Comparison of ENCODE assay signal across 8 cellular contexts in genomic region chr11:1153951-1154487, GRCh38. TPM values are rescaled to one million over a fixed set of nuclear protein-coding genes. Genes with fewer than 3 reads are reported as not detected.
A peak's percentile ranks its signal among the peaks of the same experiment; 100 is the strongest.
DNase-seq lines count a peak whose midpoint lies in the region; TF ChIP-seq lines count a peak whose summit lies in the region.

No MANE protein-coding gene starts in this region.

- H3K9me3 ChIP-seq in MG63, result peaks cover 2% of the 10 kb centered on the region; the same call in 1 of the 2 replicates
- peaks cover 14% of the 10 kb centered on the region for H3K9me3 ChIP-seq in endodermal cell (ENCODE audit: control insufficient read depth, low read length)
- no peaks in the 10 kb centered on the region for H3K9me3 ChIP-seq in BE2C

- peak; percentile 52 for DNase-seq in CD1c-positive myeloid dendritic cell (ENCODE audit: extremely low spot score)
- DNase-seq in MG63, result peak; percentile 99
- peak; percentile 55 for DNase-seq in endodermal cell
- no peak for DNase-seq in nephron progenitor cell
- no peak for DNase-seq in NCI-H1930 (lab: John Stamatoyannopoulos, UW)
- DNase-seq in BE2C, result no peak
- DNase-seq in activated CD4-positive, alpha-beta T cell treated with anti-CD3 and anti-CD28 coated beads, Interleukin-2, amount 50 U/mL, for 1 hour, result no peak
- no peak for DNase-seq in epidermal melanocyte (ENCODE audit: insufficient read length, low spot score)

- no peak overlapping the region for H3K4me3 ChIP-seq in MG63
- no peak overlapping the region for H3K4me3 ChIP-seq in endodermal cell (ENCODE audit: low read length)
- H3K4me3 ChIP-seq in BE2C (ENCODE audit: low read depth, low read length), result no peak overlapping the region

- H3K27ac Mint-ChIP-seq in endodermal cell (no peak overlapping the region), nephron progenitor cell (peak overlapping the region; percentile 43)

- WGBS in endodermal cell (ENCODE audit: insufficient coverage in 1 of 2, insufficient read length in 1 of 2), 2 experiments, result 90 to 94% methylated on average over 11 to 14 of the region's 14 CpGs

- H3K36me3 ChIP-seq in MG63, result no peaks in the 10 kb centered on the region; the same call in 1 of the 2 replicates
- H3K36me3 ChIP-seq in endodermal cell (ENCODE audit: control insufficient read depth, insufficient read depth, low read length), result no peaks in the 10 kb centered on the region
- no peaks in the 10 kb centered on the region for H3K36me3 ChIP-seq in BE2C

- H3K36me3 Mint-ChIP-seq in endodermal cell (ENCODE audit: low read depth) (no peaks in the 10 kb centered on the region), nephron progenitor cell (ENCODE audit: low read depth) (no peaks in the 10 kb centered on the region)

- H3K4me1 Mint-ChIP-seq in endodermal cell (peaks cover 6% of the 10 kb centered on the region), nephron progenitor cell (peaks cover 5% of the 10 kb centered on the region)

- H3K4me3 Mint-ChIP-seq in endodermal cell, result no peak overlapping the region
- no peak overlapping the region for H3K4me3 Mint-ChIP-seq in nephron progenitor cell

- no peak overlapping the region for H3K9ac ChIP-seq in endodermal cell (ENCODE audit: extremely low read depth, low read length, poor library complexity, severe bottlenecking)

- no peaks in the 10 kb centered on the region for H3K27me3 Mint-ChIP-seq in endodermal cell (ENCODE audit: insufficient read depth)
- H3K27me3 Mint-ChIP-seq in nephron progenitor cell (ENCODE audit: low read depth, poor library complexity), result peaks cover 3% of the 10 kb centered on the region

- H3K27ac ChIP-seq in endodermal cell (ENCODE audit: low read depth, low read length), result no peak overlapping the region

- H3K27me3 ChIP-seq in MG63 (no peaks in the 10 kb centered on the region), endodermal cell (ENCODE audit: control insufficient read depth, insufficient read depth, low read length, poor library complexity, severe bottlenecking) (no peaks in the 10 kb centered on the region), BE2C (no peaks in the 10 kb centered on the region)

- H3K9me3 Mint-ChIP-seq in endodermal cell, result no peaks in the 10 kb centered on the region
- no peaks in the 10 kb centered on the region for H3K9me3 Mint-ChIP-seq in nephron progenitor cell

- TF ChIP-seq CTCF in endodermal cell (conservative IDR thresholded peaks at IDR 0.05), result no peak
- no peak for TF ChIP-seq CTCF in nephron progenitor cell (IDR thresholded peaks at IDR 0.05)
- no peak for TF ChIP-seq CTCF in BE2C (IDR thresholded peaks at IDR 0.05; ENCODE audit: low read depth, low read length)

- H3K4me1 ChIP-seq in endodermal cell (ENCODE audit: control insufficient read depth, insufficient read depth, low read length) (no peaks in the 10 kb centered on the region), BE2C (no peaks in the 10 kb centered on the region)

RNA-seq across cellular contexts. Expression of gene MUC5AC, which starts 3.7 kb away (rescaled TPM):
- total RNA-seq in MG63 (2014; rRNA removed; shearing (Covaris generic); ENCODE audit: low replicate concordance), result not detected in 2 replicates
- total RNA-seq in endodermal cell, result not detected
- polyA plus RNA-seq in endodermal cell (2013, experiment 1 of 2), result not detected
- polyA plus RNA-seq in endodermal cell (2013, experiment 2 of 2), result not detected
- not detected for polyA plus RNA-seq in BE2C (2012; ENCODE audit: insufficient read depth, insufficient read length, low read depth)

Comparison
In these comparisons a context has a peak if more than half of its experiments do, and no peak if none do; other contexts are left out.
1. DNase-seq: peak in CD1c-positive myeloid dendritic cell (single experiment), MG63 (single experiment) and endodermal cell (single experiment); none in nephron progenitor cell (single experiment), NCI-H1930 (0 of 2), BE2C (single experiment), activated CD4-positive, alpha-beta T cell treated with anti-CD3 and anti-CD28 coated beads, Interleukin-2, amount 50 U/mL, for 1 hour (single experiment) and epidermal melanocyte (single experiment).